ENCODE assay signal across 1 cellular context in the genomic region with DNA sequence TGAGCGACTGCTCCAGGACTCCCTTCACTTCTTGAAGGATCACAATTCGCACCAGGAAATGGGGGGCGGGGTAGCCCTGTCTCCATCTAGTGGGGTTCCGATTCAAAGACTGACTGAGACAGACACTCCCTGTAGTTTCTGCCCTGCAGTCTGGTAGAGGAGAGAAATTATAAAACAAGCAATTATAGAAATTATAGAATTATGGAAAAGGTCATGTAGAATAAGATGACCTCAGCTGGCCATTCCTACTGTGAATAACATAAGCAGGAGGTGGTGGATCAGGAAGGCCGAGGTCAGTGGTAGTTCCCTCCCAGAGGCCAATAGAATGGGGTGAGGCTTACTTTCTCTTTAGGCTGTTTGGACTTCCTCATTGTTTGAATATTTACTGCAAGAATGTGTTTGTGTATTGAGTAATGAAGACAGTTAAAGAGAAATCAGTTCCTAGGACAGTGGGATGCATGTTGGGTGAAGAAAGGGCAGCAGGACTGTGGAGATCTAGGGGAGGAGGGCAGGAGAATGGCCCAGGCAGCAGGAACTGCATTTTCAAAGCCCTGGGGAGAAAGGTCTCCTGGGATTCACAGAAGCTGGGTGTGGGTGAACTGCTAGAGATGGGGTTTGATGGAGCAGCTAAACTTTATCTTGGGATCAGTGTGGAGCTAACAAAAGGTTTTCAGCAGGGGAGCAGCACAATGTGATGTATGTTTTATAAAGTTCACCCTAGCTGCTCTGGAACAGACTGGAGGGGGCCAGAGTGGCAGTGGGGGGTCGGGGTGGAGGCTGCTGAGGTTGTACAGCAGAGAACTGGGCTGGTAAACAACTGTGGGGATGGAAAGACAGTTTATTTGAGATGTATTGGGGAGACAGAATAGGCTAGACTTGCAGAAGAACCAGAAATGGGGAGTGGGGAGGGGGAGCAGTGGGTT.
A peak's percentile ranks its signal among the peaks of the same experiment; 100 is the strongest.
TF ChIP-seq lines count a peak whose summit lies in the region.

No MANE protein-coding gene starts in this region.

TF ChIP-seq in HepG2, 621 proteins besides CTCF, POLR2A, EP300 and RAD21 (continued from another document and continues in another):
- TF ChIP-seq ZNF646 (CRISPR knock-in tag; IDR thresholded peaks at IDR 0.05) (0 out of 2 replicates have a peak, but pooled peaks have one; percentile 37), ZFP1 (CRISPR knock-in tag; IDR thresholded peaks at IDR 0.05) (peak; percentile 73; the same call in 1 of the 2 replicates), ZNF143 (CRISPR knock-in tag; IDR thresholded peaks at IDR 0.05) (no peak), PHF8 (CRISPR knock-in tag; IDR thresholded peaks at IDR 0.05) (peak; percentile 49; the same call in 1 of the 2 replicates), THAP11 (CRISPR knock-in tag; IDR thresholded peaks at IDR 0.05) (peak; percentile 81), ZNF383 (CRISPR knock-in tag; IDR thresholded peaks at IDR 0.05; ENCODE audit: borderline replicate concordance) (no peak), STAG1 (CRISPR knock-in tag; IDR thresholded peaks at IDR 0.05) (peak; percentile 13; the same call in 1 of the 2 replicates), KDM5A (IDR thresholded peaks at IDR 0.05; ENCODE audit: borderline replicate concordance, low read length) (peak; percentile 51; the same call in 1 of the 2 replicates), ZNF543 (CRISPR knock-in tag; IDR thresholded peaks at IDR 0.05) (no peak; the same call in 1 of the 2 replicates), CREM (IDR thresholded peaks at IDR 0.05) (peak; percentile 26), CREM (CRISPR knock-in tag; IDR thresholded peaks at IDR 0.05) (no peak), BRD4 (CRISPR knock-in tag; IDR thresholded peaks at IDR 0.05) (0 out of 2 replicates have a peak, but pooled peaks have one; percentile 8), ATF2 (CRISPR knock-in tag; IDR thresholded peaks at IDR 0.05) (peak; percentile 47), ELK4 (CRISPR knock-in tag; IDR thresholded peaks at IDR 0.05; ENCODE audit: borderline replicate concordance) (no peak), PHF21A (CRISPR knock-in tag; IDR thresholded peaks at IDR 0.05) (peak; percentile 89), GLMP (CRISPR knock-in tag; IDR thresholded peaks at IDR 0.05; ENCODE audit: borderline replicate concordance) (no peak), TBX2 (CRISPR knock-in tag; IDR thresholded peaks at IDR 0.05; ENCODE audit: borderline replicate concordance) (no peak; the same call in 1 of the 2 replicates), ZNF639 (CRISPR knock-in tag; conservative IDR thresholded peaks at IDR 0.05) (0 out of 2 replicates have a peak, but pooled peaks have one; percentile 31), GATAD2A (CRISPR knock-in tag; IDR thresholded peaks at IDR 0.05) (peak; percentile 92), FOXK1 (CRISPR knock-in tag; IDR thresholded peaks at IDR 0.05; ENCODE audit: borderline replicate concordance, low read depth) (peak; percentile 42; the same call in 1 of the 2 replicates), KDM3A (CRISPR knock-in tag; IDR thresholded peaks at IDR 0.05; ENCODE audit: low read depth) (peak; percentile 60; the same call in 1 of the 2 replicates), ZNF343 (CRISPR knock-in tag; IDR thresholded peaks at IDR 0.05) (no peak), ZNF704 (CRISPR knock-in tag; IDR thresholded peaks at IDR 0.05; ENCODE audit: borderline replicate concordance) (no peak), ELF1 (CRISPR knock-in tag; IDR thresholded peaks at IDR 0.05) (peak; percentile 97), ELF4 (CRISPR knock-in tag; IDR thresholded peaks at IDR 0.05; ENCODE audit: borderline replicate concordance) (peak; percentile 89), HBP1 (CRISPR knock-in tag; IDR thresholded peaks at IDR 0.05; ENCODE audit: low read depth) (no peak), XRCC5 (optimal IDR thresholded peaks at IDR 0.05; ENCODE audit: low read length) (peak; percentile 66), GABPB1 (CRISPR knock-in tag; IDR thresholded peaks at IDR 0.05) (peak; percentile 23; the same call in 1 of the 2 replicates), HMG20B (CRISPR knock-in tag; conservative IDR thresholded peaks at IDR 0.05) (no peak; the same call in 1 of the 2 replicates)
- TF ChIP-seq, protein P1, sequence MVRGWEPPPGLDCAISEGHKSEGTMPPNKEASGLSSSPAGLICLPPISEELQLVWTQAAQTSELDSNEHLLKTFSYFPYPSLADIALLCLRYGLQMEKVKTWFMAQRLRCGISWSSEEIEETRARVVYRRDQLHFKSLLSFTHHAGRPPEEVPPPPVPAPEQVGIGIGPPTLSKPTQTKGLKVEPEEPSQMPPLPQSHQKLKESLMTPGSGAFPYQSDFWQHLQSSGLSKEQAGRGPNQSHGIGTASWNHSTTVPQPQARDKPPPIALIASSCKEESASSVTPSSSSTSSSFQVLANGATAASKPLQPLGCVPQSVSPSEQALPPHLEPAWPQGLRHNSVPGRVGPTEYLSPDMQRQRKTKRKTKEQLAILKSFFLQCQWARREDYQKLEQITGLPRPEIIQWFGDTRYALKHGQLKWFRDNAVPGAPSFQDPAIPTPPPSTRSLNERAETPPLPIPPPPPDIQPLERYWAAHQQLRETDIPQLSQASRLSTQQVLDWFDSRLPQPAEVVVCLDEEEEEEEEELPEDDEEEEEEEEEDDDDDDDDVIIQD (CRISPR knock-in tag; IDR thresholded peaks at IDR 0.05; ENCODE audit: low read depth), result peak; percentile 65
- TF ChIP-seq, protein P2, sequence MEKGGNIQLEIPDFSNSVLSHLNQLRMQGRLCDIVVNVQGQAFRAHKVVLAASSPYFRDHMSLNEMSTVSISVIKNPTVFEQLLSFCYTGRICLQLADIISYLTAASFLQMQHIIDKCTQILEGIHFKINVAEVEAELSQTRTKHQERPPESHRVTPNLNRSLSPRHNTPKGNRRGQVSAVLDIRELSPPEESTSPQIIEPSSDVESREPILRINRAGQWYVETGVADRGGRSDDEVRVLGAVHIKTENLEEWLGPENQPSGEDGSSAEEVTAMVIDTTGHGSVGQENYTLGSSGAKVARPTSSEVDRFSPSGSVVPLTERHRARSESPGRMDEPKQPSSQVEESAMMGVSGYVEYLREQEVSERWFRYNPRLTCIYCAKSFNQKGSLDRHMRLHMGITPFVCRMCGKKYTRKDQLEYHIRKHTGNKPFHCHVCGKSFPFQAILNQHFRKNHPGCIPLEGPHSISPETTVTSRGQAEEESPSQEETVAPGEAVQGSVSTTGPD (CRISPR knock-in tag; IDR thresholded peaks at IDR 0.05), result no peak
- TF ChIP-seq, protein P3, sequence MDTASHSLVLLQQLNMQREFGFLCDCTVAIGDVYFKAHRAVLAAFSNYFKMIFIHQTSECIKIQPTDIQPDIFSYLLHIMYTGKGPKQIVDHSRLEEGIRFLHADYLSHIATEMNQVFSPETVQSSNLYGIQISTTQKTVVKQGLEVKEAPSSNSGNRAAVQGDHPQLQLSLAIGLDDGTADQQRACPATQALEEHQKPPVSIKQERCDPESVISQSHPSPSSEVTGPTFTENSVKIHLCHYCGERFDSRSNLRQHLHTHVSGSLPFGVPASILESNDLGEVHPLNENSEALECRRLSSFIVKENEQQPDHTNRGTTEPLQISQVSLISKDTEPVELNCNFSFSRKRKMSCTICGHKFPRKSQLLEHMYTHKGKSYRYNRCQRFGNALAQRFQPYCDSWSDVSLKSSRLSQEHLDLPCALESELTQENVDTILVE (CRISPR knock-in tag; IDR thresholded peaks at IDR 0.05), result peak; percentile 82; the same call in 1 of the 2 replicates
